Comparison of ENCODE assay signal across 9 cellular contexts in the genomic region with DNA sequence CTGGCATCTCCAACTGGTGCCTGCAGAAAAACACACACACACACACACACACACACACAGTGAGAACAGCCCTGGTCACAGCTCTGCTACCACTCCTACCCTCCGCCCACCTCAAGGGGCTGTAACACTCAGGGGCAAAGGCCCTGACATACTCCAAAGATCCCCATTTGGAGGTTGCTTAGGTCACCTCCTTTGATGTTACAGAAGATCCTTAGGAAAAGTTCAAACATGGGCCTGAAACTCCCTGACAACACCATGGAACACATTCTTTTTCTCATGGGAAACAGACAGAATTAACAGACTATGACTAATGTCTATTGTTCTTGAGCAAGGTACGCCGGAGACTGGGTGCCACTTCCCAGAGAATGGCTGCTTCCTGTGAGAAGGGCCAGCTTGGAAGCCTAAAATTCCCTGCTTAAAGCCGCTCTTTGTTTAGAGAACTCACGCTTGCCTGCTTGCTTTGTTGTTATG. TPM values are rescaled to one million over a fixed set of nuclear protein-coding genes. Genes with fewer than 3 reads are reported as not detected.
DNase-seq lines count a peak whose midpoint lies in the region; ATAC-seq, FAIRE-seq and TF ChIP-seq lines count a peak whose summit lies in the region.
"Had no signal": no experiment of that assay in that cellular context is flagged by ENCODE, and none has a peak within 500 bp of the region (broad histone marks: within the 10 kb centered on the region; RNA-seq: fewer than 3 reads in every experiment).

No MANE protein-coding gene starts in this region.

- no peaks in the 10 kb centered on the region for H4K20me1 ChIP-seq in HepG2 (ENCODE audit: insufficient read depth, low read length)

- no peak overlapping the region for H3K4me2 ChIP-seq in HepG2 (ENCODE audit: low read depth, low read length)

- no peak overlapping the region for H3K4me3 ChIP-seq in ectodermal cell (ENCODE audit: insufficient read depth, low read depth, low read length)
- H3K4me3 ChIP-seq in HepG2 (replicated peaks in 1 of 3; ENCODE audit: insufficient read depth in 1 of 3, low read depth in 2 of 3, low read length in 3 of 3), result no peak overlapping the region

- H3K79me2 ChIP-seq in HepG2 (ENCODE audit: insufficient read depth, low read length), result no peaks in the 10 kb centered on the region

- H2AFZ ChIP-seq in HepG2 (ENCODE audit: low read length), result no peak overlapping the region

- no peak for FAIRE-seq in HepG2 (lab: Jason Lieb, UNC)

- POLR2A ChIA-PET in HepG2 (lab: Yijun Ruan, JAX), result no interaction called here

- peaks cover 37% of the 10 kb centered on the region for H3K4me1 Mint-ChIP-seq in activated CD4-positive, alpha-beta T cell treated with anti-CD3 and anti-CD28 coated beads, Interleukin-2, amount 10 ng/mL, durations not matched to agents 24 days and 14 days

- no peak for DNase-seq in activated CD4-positive, alpha-beta T cell treated with anti-CD3 and anti-CD28 coated beads, Interleukin-2, amount 10 ng/mL, durations not matched to agents 24 days and 14 days
- DNase-seq in activated CD4-positive, alpha-beta T cell treated with anti-CD3 and anti-CD28 coated beads for 1 hour, result no peak
- DNase-seq in HepG2 (ENCODE audit: low spot score), result peak; percentile 45
- no peak for DNase-seq in NCI-H510A treated with DMSO at 0.1 percent for 48 hours (lab: John Stamatoyannopoulos, UW)
- no peak for DNase-seq in 8988T
- DNase-seq in NCI-H1105 (lab: John Stamatoyannopoulos, UW), result no peak
- DNase-seq: T-helper 9 cell had no signal

- CTCF ChIA-PET in HepG2 (lab: Yijun Ruan, JAX; ENCODE audit: low intra/inter-chr PET ratio, low total read pairs), result no interaction called here

- no peaks in the 10 kb centered on the region for H3K36me3 ChIP-seq in ectodermal cell (ENCODE audit: control insufficient read depth, insufficient read depth, low read length)
- H3K36me3 ChIP-seq in HepG2 (replicated peaks in 1 of 2; ENCODE audit: control insufficient read depth in 1 of 2, insufficient read depth in 2 of 2, low read length in 2 of 2), result peaks cover 1 to 7% of the 10 kb centered on the region in 2 experiments; a peak in 1 of 5 replicates

- H3K4me1 ChIP-seq in ectodermal cell (ENCODE audit: control insufficient read depth, insufficient read depth, low read length), result peaks cover 9% of the 10 kb centered on the region
- H3K4me1 ChIP-seq in HepG2 (ENCODE audit: insufficient read depth, low read length), result no peaks in the 10 kb centered on the region

- peaks cover 36% of the 10 kb centered on the region for H3K36me3 Mint-ChIP-seq in activated CD4-positive, alpha-beta T cell treated with anti-CD3 and anti-CD28 coated beads, Interleukin-2, amount 10 ng/mL, durations not matched to agents 24 days and 14 days (ENCODE audit: low read depth)

- 61 to 63% methylated on average over 5 of the region's 5 CpGs for WGBS in ectodermal cell, 2 experiments
- WGBS in HepG2 (ENCODE audit: low lambda C conversion rate), result 97% methylated on average over 5 of the region's 5 CpGs

- no peaks in the 10 kb centered on the region for H3K9me3 ChIP-seq in ectodermal cell (ENCODE audit: control insufficient read depth, low read length)
- H3K9me3 ChIP-seq in HepG2 (ENCODE audit: low read length), result no peaks in the 10 kb centered on the region

- no peak overlapping the region for H3K4me3 Mint-ChIP-seq in activated CD4-positive, alpha-beta T cell treated with anti-CD3 and anti-CD28 coated beads, Interleukin-2, amount 10 ng/mL, durations not matched to agents 24 days and 14 days

- no peaks in the 10 kb centered on the region for H3K27me3 ChIP-seq in ectodermal cell (ENCODE audit: control insufficient read depth, insufficient read depth, low read length, poor library complexity, severe bottlenecking)
- H3K27me3 ChIP-seq in HepG2 (ENCODE audit: control insufficient read depth in 1 of 2, insufficient read depth in 2 of 2, low read length in 2 of 2), result no peaks in the 10 kb centered on the region

- no peak overlapping the region for H3K9ac ChIP-seq in HepG2 (ENCODE audit: insufficient read depth, low read depth, low read length)

- TF ChIP-seq CTCF in HepG2 (CRISPR knock-in tag; IDR thresholded peaks at IDR 0.05), result no peak

- intact Hi-C loops in activated CD4-positive, alpha-beta T cell treated with anti-CD3 and anti-CD28 coated beads, Interleukin-2, amount 10 ng/mL, durations not matched to agents 24 days and 14 days (cut with micrococcal nuclease), result no loop called here
- intact Hi-C loops in HepG2 (cut with micrococcal nuclease; ENCODE audit: unreplicated experiment), result no loop called here

- peak overlapping the region; percentile 13 for H3K27ac Mint-ChIP-seq in activated CD4-positive, alpha-beta T cell treated with anti-CD3 and anti-CD28 coated beads, Interleukin-2, amount 10 ng/mL, durations not matched to agents 24 days and 14 days

- no TSS peak for BruUV-seq in HepG2 (replicated peaks; lab: Mats Ljungman, UMichigan)

- H3K9me3 Mint-ChIP-seq in activated CD4-positive, alpha-beta T cell treated with anti-CD3 and anti-CD28 coated beads, Interleukin-2, amount 10 ng/mL, durations not matched to agents 24 days and 14 days, result peaks cover 3% of the 10 kb centered on the region

- no peak for TF ChIP-seq RAD21 in HepG2 (CRISPR knock-in tag; IDR thresholded peaks at IDR 0.05)

- peak overlapping the region; percentile 93 for H3K27ac ChIP-seq in ectodermal cell (ENCODE audit: insufficient read depth, low read depth, low read length, poor library complexity, severe bottlenecking)
- H3K27ac ChIP-seq in HepG2 (ENCODE audit: extremely low read length, insufficient read depth, low read length), result no peak overlapping the region
- peak overlapping the region; percentile 82 for H3K27ac ChIP-seq in temporal lobe (ENCODE audit: low read depth, low read length)

- H3K27me3 Mint-ChIP-seq in activated CD4-positive, alpha-beta T cell treated with anti-CD3 and anti-CD28 coated beads, Interleukin-2, amount 10 ng/mL, durations not matched to agents 24 days and 14 days, result no peaks in the 10 kb centered on the region

- in situ Hi-C loops in HepG2 (cut with HindIII; ENCODE audit: extremely low pct_ligation_motif_present, low pct_unique_long_range_greater_than_20kb), result no loop called here

- no peak for TF ChIP-seq POLR2A in HepG2 (IDR thresholded peaks at IDR 0.05; ENCODE audit: insufficient read depth in 1 of 2, low read depth in 2 of 2, low read length in 2 of 2)

- ATAC-seq in HepG2, result no peak; the same call in 2 of the 3 replicates

- TF ChIP-seq EP300 in HepG2 (IDR thresholded peaks at IDR 0.05; ENCODE audit: low read depth in 2 of 2, low read length in 2 of 2) (no peak), HepG2 (CRISPR knock-in tag; IDR thresholded peaks at IDR 0.05; ENCODE audit: borderline replicate concordance) (no peak)

RNA-seq across cellular contexts. Expression of gene DENND11, which starts 27.7 kb away (rescaled TPM):
- 33.3 and 35.1 TPM in 2 replicates for total RNA-seq in activated CD4-positive, alpha-beta T cell treated with anti-CD3 and anti-CD28 coated beads, Interleukin-2, amount 10 ng/mL, durations not matched to agents 24 days and 14 days
- polyA plus RNA-seq in ectodermal cell (2013, experiment 1 of 4), result 17.9 TPM
- 19.3 TPM for polyA plus RNA-seq in ectodermal cell (2013, experiment 2 of 4)
- polyA plus RNA-seq in ectodermal cell (2013, experiment 3 of 4), result 14.7 TPM
- polyA plus RNA-seq in ectodermal cell (2013, experiment 4 of 4), result 17.7 TPM
- total RNA-seq in HepG2 (2016; rRNA removed; fragmentation: Illumina TruSeq; extraction: Trizol) (10.5 and 12.5 TPM in 2 replicates), temporal lobe (30.0 TPM)
- 0.91 and 1.1 TPM in 2 replicates for total RNA-seq in HepG2 (2016; cell fraction: cytosol; rRNA removed; fragmentation: Illumina TruSeq; extraction: Trizol; ENCODE audit: low read depth)
- 11.0 and 11.5 TPM in 2 replicates for total RNA-seq in HepG2 (2016; cell fraction: insoluble cytoplasmic fraction; rRNA removed; fragmentation: Illumina TruSeq; extraction: Trizol)
- 3.4 and 4.2 TPM in 2 replicates for total RNA-seq in HepG2 (2016; cell fraction: membrane; rRNA removed; fragmentation: Illumina TruSeq; extraction: Trizol)
- total RNA-seq in HepG2 (2016; cell fraction: nucleus; rRNA removed; fragmentation: Illumina TruSeq; extraction: Trizol), result 14.7 and 16.1 TPM in 2 replicates
- 7.1 and 8.6 TPM in 2 replicates for polyA plus RNA-seq in HepG2 (2011; rRNA removed)
- polyA plus RNA-seq in HepG2 (2011; cell fraction: cytosol; rRNA removed), result 3.2 and 3.4 TPM in 2 replicates
- polyA plus RNA-seq in HepG2 (2011; cell fraction: nucleus; rRNA removed), result 21.3 and 27.5 TPM in 2 replicates
- polyA plus RNA-seq in HepG2 (2012), result 7.6 and 8.6 TPM in 2 replicates
- 0.69 and 0.88 TPM in 2 replicates for polyA plus RNA-seq in HepG2 (2016; cell fraction: cytosol; fragmentation: Illumina TruSeq; extraction: Trizol; ENCODE audit: low read depth)
- 7.0 and 7.3 TPM in 2 replicates for polyA plus RNA-seq in HepG2 (2016; cell fraction: insoluble cytoplasmic fraction; fragmentation: Illumina TruSeq; extraction: Trizol; ENCODE audit: low read depth)
- polyA plus RNA-seq in HepG2 (2016; cell fraction: membrane; fragmentation: Illumina TruSeq; extraction: Trizol; ENCODE audit: low read depth), result 1.3 and 1.4 TPM in 2 replicates
- polyA plus RNA-seq in HepG2 (2016; cell fraction: nucleus; fragmentation: Illumina TruSeq; extraction: Trizol; ENCODE audit: insufficient read depth, low read depth), result 15.7 and 16.4 TPM in 2 replicates
- 11.8 and 13.6 TPM in 2 replicates for polyA minus RNA-seq in HepG2 (2011; rRNA and poly(A)+ RNA removed; ENCODE audit: low replicate concordance)
- polyA minus RNA-seq in HepG2 (2011; cell fraction: cytosol; rRNA and poly(A)+ RNA removed), result 3.6 and 5.0 TPM in 2 replicates
- polyA minus RNA-seq in HepG2 (2011; cell fraction: nucleus; rRNA and poly(A)+ RNA removed), result 22.7 and 28.0 TPM in 2 replicates

RNA-seq across cellular contexts. Expression of gene WEE2, which starts 33.9 kb away (rescaled TPM):
- total RNA-seq in activated CD4-positive, alpha-beta T cell treated with anti-CD3 and anti-CD28 coated beads, Interleukin-2, amount 10 ng/mL, durations not matched to agents 24 days and 14 days, result not detected in 2 replicates
- polyA plus RNA-seq in ectodermal cell (2013, experiment 1 of 4), result not detected
- polyA plus RNA-seq in ectodermal cell (2013, experiment 2 of 4), result not detected
- polyA plus RNA-seq in ectodermal cell (2013, experiment 3 of 4), result not detected
- not detected for polyA plus RNA-seq in ectodermal cell (2013, experiment 4 of 4)
- total RNA-seq in HepG2 (2016; rRNA removed; fragmentation: Illumina TruSeq; extraction: Trizol), result not detected in 2 replicates
- total RNA-seq in HepG2 (2016; cell fraction: cytosol; rRNA removed; fragmentation: Illumina TruSeq; extraction: Trizol; ENCODE audit: low read depth), result not detected in 2 replicates
- not detected in 2 replicates for total RNA-seq in HepG2 (2016; cell fraction: insoluble cytoplasmic fraction; rRNA removed; fragmentation: Illumina TruSeq; extraction: Trizol)
- not detected in 2 replicates for total RNA-seq in HepG2 (2016; cell fraction: membrane; rRNA removed; fragmentation: Illumina TruSeq; extraction: Trizol)
- not detected in 2 replicates for total RNA-seq in HepG2 (2016; cell fraction: nucleus; rRNA removed; fragmentation: Illumina TruSeq; extraction: Trizol)
- not detected in 2 replicates for polyA plus RNA-seq in HepG2 (2011; rRNA removed)
- polyA plus RNA-seq in HepG2 (2011; cell fraction: cytosol; rRNA removed), result not detected in 2 replicates
- polyA plus RNA-seq in HepG2 (2011; cell fraction: nucleus; rRNA removed), result 0.09 TPM in 1 of 2 replicates, not detected in the other
- 0.04 TPM in 1 of 2 replicates, not detected in the other for polyA plus RNA-seq in HepG2 (2012)
- not detected in 2 replicates for polyA plus RNA-seq in HepG2 (2016; cell fraction: cytosol; fragmentation: Illumina TruSeq; extraction: Trizol; ENCODE audit: low read depth)
- polyA plus RNA-seq in HepG2 (2016; cell fraction: insoluble cytoplasmic fraction; fragmentation: Illumina TruSeq; extraction: Trizol; ENCODE audit: low read depth), result not detected in 2 replicates
- not detected in 2 replicates for polyA plus RNA-seq in HepG2 (2016; cell fraction: membrane; fragmentation: Illumina TruSeq; extraction: Trizol; ENCODE audit: low read depth)
- polyA plus RNA-seq in HepG2 (2016; cell fraction: nucleus; fragmentation: Illumina TruSeq; extraction: Trizol; ENCODE audit: insufficient read depth, low read depth), result not detected in 2 replicates
- polyA minus RNA-seq in HepG2 (2011; rRNA and poly(A)+ RNA removed; ENCODE audit: low replicate concordance), result not detected in 2 replicates
- not detected in 2 replicates for polyA minus RNA-seq in HepG2 (2011; cell fraction: cytosol; rRNA and poly(A)+ RNA removed)
- polyA minus RNA-seq in HepG2 (2011; cell fraction: nucleus; rRNA and poly(A)+ RNA removed), result 0.26 TPM in 1 of 2 replicates, not detected in the other
- total RNA-seq in temporal lobe, result 0.49 TPM
